ENCODE assay signal across 9 cellular contexts in the genomic region with DNA sequence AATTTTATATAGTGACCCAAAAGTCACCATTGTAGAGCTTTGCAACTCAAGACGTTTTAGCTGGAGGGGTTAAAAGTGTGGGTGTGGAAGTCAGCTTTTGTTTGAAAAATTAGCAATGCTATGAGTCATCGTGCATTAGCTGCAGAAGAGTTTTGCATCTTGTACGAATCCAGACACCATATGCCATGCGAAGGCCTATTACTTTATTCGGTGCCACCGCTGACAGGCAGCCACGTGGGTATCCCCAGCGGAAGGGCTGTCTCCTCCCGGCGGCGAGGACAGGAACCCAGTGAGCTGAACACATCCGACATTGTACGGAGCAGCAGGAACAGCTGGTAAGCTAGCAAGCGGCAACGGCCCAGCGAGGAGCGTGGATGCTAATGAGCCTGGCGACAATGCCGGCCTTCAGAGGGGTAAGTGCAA.
A peak's percentile ranks its signal among the peaks of the same experiment; 100 is the strongest.
DNase-seq lines count a peak whose midpoint lies in the region; ATAC-seq, FAIRE-seq and TF ChIP-seq lines count a peak whose summit lies in the region.
"Had no signal": no experiment of that assay in that cellular context is flagged by ENCODE, and none has a peak within 500 bp of the region (broad histone marks: within the 10 kb centered on the region; RNA-seq: fewer than 3 reads in every experiment).

No MANE protein-coding gene starts in this region.

- H3K36me3 Mint-ChIP-seq in CD8-positive, alpha-beta T cell = peaks cover 31% of the 10 kb centered on the region
- no peaks in the 10 kb centered on the region for H3K36me3 Mint-ChIP-seq in T-helper 17 cell (ENCODE audit: low read depth)

- H4K20me1 ChIP-seq in K562 (replicated peaks; ENCODE audit: control insufficient read depth, insufficient read depth, low read length) = no peaks in the 10 kb centered on the region

- TF ChIP-seq RAD21 in K562 (CRISPR knock-in tag; conservative IDR thresholded peaks at IDR 0.05 in 1 of 2, IDR thresholded peaks at IDR 0.05 in 1 of 2) = no peak

- peaks cover 3% of the 10 kb centered on the region for H3K36me3 ChIP-seq in CD8-positive, alpha-beta T cell (ENCODE audit: insufficient read depth, low read length)
- no peaks in the 10 kb centered on the region for H3K36me3 ChIP-seq in K562 (ENCODE audit: control insufficient read depth, insufficient read depth, low read length)

- H3K4me3 ChIP-seq in CD8-positive, alpha-beta T cell (ENCODE audit: low read depth, low read length) = no peak overlapping the region
- H3K4me3 ChIP-seq in K562 = no peak overlapping the region

- TF ChIP-seq CTCF in CD8-positive, alpha-beta T cell (IDR thresholded peaks at IDR 0.05) = no peak
- no peak for TF ChIP-seq CTCF in K562 (IDR thresholded peaks at IDR 0.05 in 2 of 3, conservative IDR thresholded peaks at IDR 0.05 in 1 of 3; ENCODE audit: insufficient read depth in 2 of 3, low read depth in 1 of 3, low read length in 3 of 3)

- TF ChIP-seq EP300 in K562 (IDR thresholded peaks at IDR 0.05; ENCODE audit: low read length) = no peak

- no peak for FAIRE-seq in K562 (lab: Jason Lieb, UNC)
- no peak for FAIRE-seq in RCC 7860 (lab: Jason Lieb, UNC)

- no peaks in the 10 kb centered on the region for H3K9me3 Mint-ChIP-seq in CD8-positive, alpha-beta T cell

- no peak for TF ChIP-seq POLR2A in K562 (conservative IDR thresholded peaks at IDR 0.05)

- H3K27me3 ChIP-seq in CD8-positive, alpha-beta T cell (ENCODE audit: insufficient read depth, low read length) = no peaks in the 10 kb centered on the region
- peaks cover 2 to 21% of the 10 kb centered on the region in 2 experiments; a peak in 1 of 5 replicates for H3K27me3 ChIP-seq in K562 (ENCODE audit: control insufficient read depth in 2 of 2, insufficient read depth in 2 of 2, low read length in 2 of 2)

- WGBS in K562 (ENCODE audit: insufficient coverage, low coverage, missing lambda C conversion rate) = 4% methylated on average over 18 of the region's 19 CpGs

- no peak overlapping the region for H3K27ac ChIP-seq in CD8-positive, alpha-beta T cell (ENCODE audit: low read depth, low read length)
- no peak overlapping the region for H3K27ac ChIP-seq in K562 (ENCODE audit: extremely low read depth, low read depth, low read length)

- H3K27ac Mint-ChIP-seq in CD8-positive, alpha-beta T cell = no peak overlapping the region
- peak overlapping the region; percentile 91 for H3K27ac Mint-ChIP-seq in T-helper 17 cell

- H3K9me1 ChIP-seq in K562 (ENCODE audit: control insufficient read depth, insufficient read depth, low read length) = no peaks in the 10 kb centered on the region

- ATAC-seq in CD8-positive, alpha-beta T cell = peak; percentile 86
- ATAC-seq in GM19455 (IDR thresholded peaks at IDR 0.05; ENCODE audit: unreplicated experiment) (peak; percentile 77), HG03521 (IDR thresholded peaks at IDR 0.05; ENCODE audit: unreplicated experiment) (peak; percentile 77), T-helper 17 cell (peak; percentile 96), K562 (no peak)
- ATAC-seq: Panc1 had no signal

- intact Hi-C loops in CD8-positive, alpha-beta T cell (cut with DNase I, micrococcal nuclease) = no loop called here
- intact Hi-C loops in K562 (cut with micrococcal nuclease) = no loop called here

- no TSS peak for BruUV-seq in K562 (replicated peaks; lab: Mats Ljungman, UMichigan)

- H3K4me3 Mint-ChIP-seq in CD8-positive, alpha-beta T cell = peak overlapping the region; percentile 64
- peak overlapping the region; percentile 84 for H3K4me3 Mint-ChIP-seq in T-helper 17 cell

- no peaks in the 10 kb centered on the region for H3K79me2 ChIP-seq in K562 (ENCODE audit: control insufficient read depth, insufficient read depth, low read length)

- H3K4me2 ChIP-seq in K562 (ENCODE audit: insufficient read depth, low read length) = no peak overlapping the region

- CTCF ChIA-PET in CD8-positive, alpha-beta T cell (lab: Charles Lee) = no interaction called here
- CTCF ChIA-PET in K562 (lab: Yijun Ruan, JAX; ENCODE audit: low intra/inter-chr PET ratio) = no interaction called here

- no peaks in the 10 kb centered on the region for H3K9me3 ChIP-seq in CD8-positive, alpha-beta T cell (ENCODE audit: low read length)
- H3K9me3 ChIP-seq in T-helper 17 cell (ENCODE audit: control insufficient read depth, low read length, poor library complexity, severe bottlenecking) (no peaks in the 10 kb centered on the region), K562 (replicated peaks; ENCODE audit: control insufficient read depth, insufficient read depth, low read depth, low read length) (no peaks in the 10 kb centered on the region)

- H3K4me1 ChIP-seq in CD8-positive, alpha-beta T cell (ENCODE audit: insufficient read depth, low read length) = peaks cover 8% of the 10 kb centered on the region
- H3K4me1 ChIP-seq in K562 (replicated peaks in 1 of 2; ENCODE audit: control insufficient read depth in 2 of 2, insufficient read depth in 2 of 2, low read length in 2 of 2) = peaks cover 0 to 3% of the 10 kb centered on the region in 2 experiments; a peak in 1 of 5 replicates

- peaks cover 14% of the 10 kb centered on the region for H3K4me1 Mint-ChIP-seq in CD8-positive, alpha-beta T cell (ENCODE audit: low read depth)
- peaks cover 15% of the 10 kb centered on the region for H3K4me1 Mint-ChIP-seq in T-helper 17 cell

- DNase-seq in CD8-positive, alpha-beta T cell = peak; percentile 14 to 62 (median 35)
- DNase-seq in T-helper 17 cell (peak; percentile 30 to 35 (median 30)), K562 (ENCODE audit: extremely low read depth in 1 of 4, low spot score in 3 of 4) (no peak), iPS-NIHi7 (ENCODE audit: extremely low spot score) (peak; percentile 79), RCC 7860 (ENCODE audit: low spot score) (no peak)
- peak; percentile 78 for DNase-seq in stimulated activated CD4-positive, alpha-beta T cell treated with anti-CD3 and anti-CD28 coated beads, Interleukin-1b, Interleukin-23, amount 100 ng/mL, for 48 hours

- no peak overlapping the region for H3K9ac ChIP-seq in K562 (ENCODE audit: insufficient read depth in 1 of 2, low read depth in 2 of 2, low read length in 2 of 2)

- in situ Hi-C loops in K562 (cut with MboI) = no loop called here

- no peak overlapping the region for H2AFZ ChIP-seq in K562 (ENCODE audit: low read depth, low read length)

- POLR2A ChIA-PET in CD8-positive, alpha-beta T cell (lab: Charles Lee) = no interaction called here
- POLR2A ChIA-PET in K562 (lab: Yijun Ruan, JAX) = interaction anchor here (2.9 kb wide), 1 partner anchor 9 kb away, joined by 7 read pairs; no protein-coding TSS in a partner anchor

- H3K27me3 Mint-ChIP-seq in CD8-positive, alpha-beta T cell (ENCODE audit: low read depth) = no peaks in the 10 kb centered on the region
- H3K27me3 Mint-ChIP-seq in T-helper 17 cell = no peaks in the 10 kb centered on the region

TF ChIP-seq in K562, 482 proteins besides CTCF, POLR2A, EP300 and RAD21:
- no peak for TF ChIP-seq PHB2 (IDR thresholded peaks at IDR 0.05; ENCODE audit: low read depth)
- TF ChIP-seq TAF9B (IDR thresholded peaks at IDR 0.05; ENCODE audit: partially characterized antibody) = no peak
- TF ChIP-seq, protein P1, sequence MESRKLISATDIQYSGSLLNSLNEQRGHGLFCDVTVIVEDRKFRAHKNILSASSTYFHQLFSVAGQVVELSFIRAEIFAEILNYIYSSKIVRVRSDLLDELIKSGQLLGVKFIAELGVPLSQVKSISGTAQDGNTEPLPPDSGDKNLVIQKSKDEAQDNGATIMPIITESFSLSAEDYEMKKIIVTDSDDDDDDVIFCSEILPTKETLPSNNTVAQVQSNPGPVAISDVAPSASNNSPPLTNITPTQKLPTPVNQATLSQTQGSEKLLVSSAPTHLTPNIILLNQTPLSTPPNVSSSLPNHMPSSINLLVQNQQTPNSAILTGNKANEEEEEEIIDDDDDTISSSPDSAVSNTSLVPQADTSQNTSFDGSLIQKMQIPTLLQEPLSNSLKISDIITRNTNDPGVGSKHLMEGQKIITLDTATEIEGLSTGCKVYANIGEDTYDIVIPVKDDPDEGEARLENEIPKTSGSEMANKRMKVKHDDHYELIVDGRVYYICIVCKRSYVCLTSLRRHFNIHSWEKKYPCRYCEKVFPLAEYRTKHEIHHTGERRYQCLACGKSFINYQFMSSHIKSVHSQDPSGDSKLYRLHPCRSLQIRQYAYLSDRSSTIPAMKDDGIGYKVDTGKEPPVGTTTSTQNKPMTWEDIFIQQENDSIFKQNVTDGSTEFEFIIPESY (CRISPR knock-in tag; IDR thresholded peaks at IDR 0.05) = no peak
- TF ChIP-seq, protein P2, sequence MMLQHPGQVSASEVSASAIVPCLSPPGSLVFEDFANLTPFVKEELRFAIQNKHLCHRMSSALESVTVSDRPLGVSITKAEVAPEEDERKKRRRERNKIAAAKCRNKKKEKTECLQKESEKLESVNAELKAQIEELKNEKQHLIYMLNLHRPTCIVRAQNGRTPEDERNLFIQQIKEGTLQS (IDR thresholded peaks at IDR 0.05) = 0 out of 2 replicates have a peak, but pooled peaks have one; percentile 13
- TF ChIP-seq, protein P2 (CRISPR knock-in tag; conservative IDR thresholded peaks at IDR 0.05) = no peak
- no peak for TF ChIP-seq ARHGAP35 (IDR thresholded peaks at IDR 0.05; ENCODE audit: partially characterized antibody)
- TF ChIP-seq RNF2 (IDR thresholded peaks at IDR 0.05) = no peak
- no peak for TF ChIP-seq NR2C2 (CRISPR knock-in tag; IDR thresholded peaks at IDR 0.05)
- no peak for TF ChIP-seq NR2C2 (tag; IDR thresholded peaks at IDR 0.05)

Comparison
In these comparisons a context has a peak if more than half of its experiments do, and no peak if none do; other contexts are left out.
1. DNase-seq: peak in CD8-positive, alpha-beta T cell (7 of 7), T-helper 17 cell (3 of 3), iPS-NIHi7 (single experiment) and stimulated activated CD4-positive, alpha-beta T cell treated with anti-CD3 and anti-CD28 coated beads, Interleukin-1b, Interleukin-23, amount 100 ng/mL, for 48 hours (single experiment); none in K562 (0 of 4) and RCC 7860 (single experiment).